Comparison of ENCODE assay signal across 11 cellular contexts in genomic region chr4:125321709-125322362, GRCh38. TPM values are rescaled to one million over a fixed set of nuclear protein-coding genes. Genes with fewer than 3 reads are reported as not detected.
DNase-seq lines count a peak whose midpoint lies in the region; ATAC-seq, FAIRE-seq and TF ChIP-seq lines count a peak whose summit lies in the region.
"Had no signal": no experiment of that assay in that cellular context is flagged by ENCODE, and none has a peak within 500 bp of the region (broad histone marks: within the 10 kb centered on the region; RNA-seq: fewer than 3 reads in every experiment).

No MANE protein-coding gene starts in this region.

- no peak for TF ChIP-seq CTCF in HEK293 (tag by site-specific recombination; IDR thresholded peaks at IDR 0.05)
- no peak for TF ChIP-seq CTCF in MCF 10A (IDR thresholded peaks at IDR 0.05; ENCODE audit: unreplicated experiment)
- TF ChIP-seq CTCF in keratinocyte (optimal IDR thresholded peaks at IDR 0.05 in 1 of 3, IDR thresholded peaks at IDR 0.05 in 1 of 3, conservative IDR thresholded peaks at IDR 0.05 in 1 of 3; ENCODE audit: extremely low read depth in 1 of 3, insufficient read depth in 2 of 3, low read length in 3 of 3) = no peak
- TF ChIP-seq CTCF in spleen (IDR thresholded peaks at IDR 0.05 in 8 of 11, conservative IDR thresholded peaks at IDR 0.05 in 3 of 11) = no peak
- TF ChIP-seq CTCF in natural killer cell (IDR thresholded peaks at IDR 0.05) = no peak

- no peak overlapping the region for H3K9ac ChIP-seq in keratinocyte (ENCODE audit: control insufficient read depth, extremely low read depth, insufficient read depth, low read length)

- H2AFZ ChIP-seq in keratinocyte (ENCODE audit: control insufficient read depth, low read length) = peak overlapping the region; percentile 49

- intact Hi-C loops in MCF 10A (cut with micrococcal nuclease) (loop anchor here (2.0 kb wide), 1 partner anchor 47 kb away; no protein-coding TSS in a partner anchor), spleen (cut with DNase I; ENCODE audit: low total_unique reads) (no loop called here), natural killer cell (cut with micrococcal nuclease) (no loop called here)

- H3K27ac ChIP-seq in HEK293 (ENCODE audit: extremely low read depth, low read depth, low read length) = peak overlapping the region; percentile 54; the same call in 1 of the 2 replicates
- peak overlapping the region; percentile 0 for H3K27ac ChIP-seq in keratinocyte (ENCODE audit: control insufficient read depth, insufficient read depth, low read length)
- peak overlapping the region in 7 of 8 donors; percentile 23 to 68 (median 66) for H3K27ac ChIP-seq in spleen

- no peak for ATAC-seq in GM19023 (IDR thresholded peaks at IDR 0.05; ENCODE audit: unreplicated experiment)
- no peak for ATAC-seq in natural killer cell
- ATAC-seq in stimulated activated naive CD8-positive, alpha-beta T cell treated with anti-CD3 and anti-CD28 coated beads, Interleukin-15, Interleukin-2, amounts not matched to agents 100 U/mL and 50 U/mL, for 24 hours = no peak

- H3K4me3 ChIP-seq in HEK293 (ENCODE audit: low read depth, low read length) = no peak overlapping the region
- no peak overlapping the region for H3K4me3 ChIP-seq in keratinocyte (ENCODE audit: control insufficient read depth in 2 of 3, extremely low read depth in 1 of 3, insufficient read depth in 2 of 3, low read depth in 1 of 3, low read length in 3 of 3)
- H3K4me3 ChIP-seq in spleen = peak overlapping the region in 4 of 8 donors; percentile 3 to 40 (median 14)

- no peaks in the 10 kb centered on the region for H3K9me3 ChIP-seq in HEK293 (ENCODE audit: control insufficient read depth, insufficient read depth, low read depth, low read length)
- no peaks in the 10 kb centered on the region for H3K9me3 ChIP-seq in keratinocyte (ENCODE audit: control insufficient read depth, low read depth, low read length)
- H3K9me3 ChIP-seq in spleen = no peaks in the 10 kb centered on the region

- FAIRE-seq in keratinocyte (lab: Jason Lieb, UNC) = peak; percentile 90
- FAIRE-seq: G401.6 had no signal

- H3K9me1 ChIP-seq in keratinocyte (ENCODE audit: control insufficient read depth, extremely low read depth, insufficient read depth, low read length) = no peaks in the 10 kb centered on the region

- POLR2A ChIA-PET in HEK293 (lab: Yijun Ruan, JAX) = interaction anchor here (0.5 kb wide), 1 partner anchor 232 kb away, joined by 6 read pairs; no protein-coding TSS in a partner anchor
- POLR2A ChIA-PET in MCF 10A (lab: Yijun Ruan, JAX) = interaction anchor here (0.7 to 4.6 kb wide), 10 partner anchors 7 to 414 kb away, joined by 3 to 32 read pairs (median 7); partner anchors contain the start of gene FAT4

- H3K4me1 ChIP-seq in HEK293 (ENCODE audit: control insufficient read depth, insufficient read depth, low read length) = peaks cover 9% of the 10 kb centered on the region
- peaks cover 22% of the 10 kb centered on the region for H3K4me1 ChIP-seq in keratinocyte (ENCODE audit: control insufficient read depth, extremely low read depth, insufficient read depth, low read length)
- peaks cover 0 to 39% (median 8%) of the 10 kb centered on the region in 6 donors for H3K4me1 ChIP-seq in spleen

- no peaks in the 10 kb centered on the region for H3K9me3 Mint-ChIP-seq in MCF 10A (ENCODE audit: unreplicated experiment)
- H3K9me3 Mint-ChIP-seq in natural killer cell = peaks cover 0 to 2% of the 10 kb centered on the region in 2 donors

- peak overlapping the region; percentile 79 for H3K27ac Mint-ChIP-seq in MCF 10A (ENCODE audit: low read depth, unreplicated experiment)
- no peak overlapping the region for H3K27ac Mint-ChIP-seq in natural killer cell
- H3K27ac Mint-ChIP-seq: naive B cell had no signal

- H3K27me3 ChIP-seq in keratinocyte (ENCODE audit: control insufficient read depth, extremely low read depth, insufficient read depth, low read length) (no peaks in the 10 kb centered on the region), spleen (replicated peaks in 1 of 7) (peaks cover 0 to 21% (median 9%) of the 10 kb centered on the region in 7 donors)

- DNase-seq in MCF 10A (ENCODE audit: unreplicated experiment) (peak; percentile 67), keratinocyte (ENCODE audit: low read depth, low spot score) (peak; percentile 13), spleen (no peak), natural killer cell (no peak), HT-29 (ENCODE audit: low spot score) (no peak)
- no peak for DNase-seq in stimulated activated naive CD8-positive, alpha-beta T cell treated with anti-CD3 and anti-CD28 coated beads, Interleukin-15, Interleukin-2, amounts not matched to agents 100 U/mL and 50 U/mL, for 24 hours
- DNase-seq: naive B cell, NCI-H1930 had no signal

- no peak for TF ChIP-seq POLR2A in spleen (IDR thresholded peaks at IDR 0.05)

- H3K4me3 Mint-ChIP-seq in MCF 10A (ENCODE audit: unreplicated experiment) (peak overlapping the region; percentile 61), natural killer cell (no peak overlapping the region)
- H3K4me3 Mint-ChIP-seq: naive B cell had no signal

- H3K36me3 ChIP-seq in HEK293 (ENCODE audit: control insufficient read depth in 2 of 2, insufficient read depth in 1 of 2, low read length in 2 of 2) (peaks cover 0 to 15% of the 10 kb centered on the region in 2 experiments; a peak in 1 of 3 replicates), keratinocyte (ENCODE audit: control insufficient read depth in 2 of 2, extremely low read depth in 1 of 2, insufficient read depth in 2 of 2, low read length in 2 of 2) (no peaks in the 10 kb centered on the region), spleen (no peaks in the 10 kb centered on the region)

- H3K4me1 Mint-ChIP-seq in MCF 10A (ENCODE audit: insufficient read depth, unreplicated experiment) = peaks cover 38% of the 10 kb centered on the region
- H3K4me1 Mint-ChIP-seq in natural killer cell = peaks cover 36 to 41% of the 10 kb centered on the region in 2 donors

- no TSS peak for BruUV-seq in MCF 10A (replicated peaks; lab: Mats Ljungman, UMichigan)

- no peaks in the 10 kb centered on the region for H3K27me3 Mint-ChIP-seq in MCF 10A (ENCODE audit: insufficient read depth, unreplicated experiment)
- H3K27me3 Mint-ChIP-seq in natural killer cell (ENCODE audit: low read depth in 2 of 2) = no peaks in the 10 kb centered on the region

- dilution Hi-C loops in keratinocyte (cut with MboI; ENCODE audit: extremely low pct_ligation_motif_present, low sequenced_read_pairs) = no loop called here

- CTCF ChIA-PET in HEK293 (lab: Yijun Ruan, JAX) (no interaction called here), MCF 10A (lab: Yijun Ruan, JAX) (interaction anchor here (0.9 to 1.6 kb wide), 6 partner anchors 8 to 419 kb away, joined by 3 to 5 read pairs (median 3); no protein-coding TSS in a partner anchor)

- H3K4me2 ChIP-seq in keratinocyte (ENCODE audit: control insufficient read depth, extremely low read depth, insufficient read depth, low read depth, low read length) = peak overlapping the region; percentile 55

- H4K20me1 ChIP-seq in keratinocyte (ENCODE audit: control insufficient read depth, extremely low read depth, insufficient read depth, low read length) = no peaks in the 10 kb centered on the region

- H3K36me3 Mint-ChIP-seq in MCF 10A (ENCODE audit: insufficient read depth, unreplicated experiment) = no peaks in the 10 kb centered on the region
- no peaks in the 10 kb centered on the region for H3K36me3 Mint-ChIP-seq in natural killer cell
- H3K36me3 Mint-ChIP-seq: naive B cell had no signal

- H3K79me2 ChIP-seq in keratinocyte (ENCODE audit: control insufficient read depth, insufficient read depth, low read length) = no peaks in the 10 kb centered on the region

TF ChIP-seq in HEK293, 187 proteins besides CTCF, POLR2A, EP300 and RAD21 (continues in another document):
- no peak for TF ChIP-seq FEZF1 (tag by site-specific recombination; IDR thresholded peaks at IDR 0.05)
- peak; percentile 34; the same call in 1 of the 2 replicates for TF ChIP-seq PRDM4 (tag by site-specific recombination; IDR thresholded peaks at IDR 0.05)

RNA-seq across cellular contexts. Expression of gene FAT4, which starts 7.1 kb away (rescaled TPM):
- total RNA-seq in MCF 10A (2022) = 6.4 and 6.6 TPM in 2 replicates
- 0.77 to 2.7 TPM (median 1.6 TPM) in 3 replicates for polyA plus RNA-seq in keratinocyte
- polyA plus RNA-seq in keratinocyte (2011; ENCODE audit: low read depth) = 0.15 TPM
- 0.23 and 0.35 TPM in 2 replicates for polyA plus RNA-seq in keratinocyte (2011; cell fraction: cytosol; rRNA removed)
- polyA plus RNA-seq in keratinocyte (2011; cell fraction: nucleus; rRNA removed) = 3.6 and 3.8 TPM in 2 replicates
- 0.24 and 0.64 TPM in 2 replicates for polyA plus RNA-seq in keratinocyte (2012; ENCODE audit: low replicate concordance)
- polyA minus RNA-seq in keratinocyte = 2.3 to 9.6 TPM (median 9.4 TPM) in 3 replicates
- polyA minus RNA-seq in keratinocyte (2011; cell fraction: cytosol; rRNA and poly(A)+ RNA removed) = 1.2 TPM
- 14.7 and 23.6 TPM in 2 replicates for polyA minus RNA-seq in keratinocyte (2011; cell fraction: nucleus; rRNA and poly(A)+ RNA removed)
- total RNA-seq in spleen = 10 to 100 TPM; 11.2 to 41.2 (median 26.6) TPM
- under 1 TPM; 0.24 to 0.90 (median 0.41) TPM for polyA plus RNA-seq in spleen
- total RNA-seq in natural killer cell = 1 to 10 TPM; 4.5 to 8.0 (median 5.1) TPM
- total RNA-seq in HT-29 (2014; rRNA removed; shearing (Covaris generic)) = not detected in 2 replicates

Comparison
In these comparisons a context has a peak if more than half of its experiments do, and no peak if none do; other contexts are left out.
1. H3K27ac ChIP-seq: peak in every context shown above with its lines; median percentile 66 in spleen; 54 in HEK293; 0 in keratinocyte.
2. DNase-seq: peak in MCF 10A (single experiment) and keratinocyte (single experiment); none in spleen (single experiment), natural killer cell (single experiment), stimulated activated naive CD8-positive, alpha-beta T cell treated with anti-CD3 and anti-CD28 coated beads, Interleukin-15, Interleukin-2, amounts not matched to agents 100 U/mL and 50 U/mL, for 24 hours (single experiment) and HT-29 (single experiment).